In genomic region chr18:8787764-8788163, GRCh38 we compare ENCODE assay signal across 18 cellular contexts.
"Had no signal": no experiment of that assay in that cellular context is flagged by ENCODE, and none has a peak within 500 bp of the region (broad histone marks: within the 10 kb centered on the region; RNA-seq: fewer than 3 reads in every experiment).

No MANE protein-coding gene starts in this region.

- H3K79me2 ChIP-seq: parathyroid adenoma had no signal

- H3K4me1 ChIP-seq: left lung, parathyroid adenoma, uterus had no signal

- H3K36me3 ChIP-seq: left lung, neutrophil, spleen, uterus had no signal

- H3K27ac Mint-ChIP-seq: activated CD4-positive, alpha-beta memory T cell treated with anti-CD3 and anti-CD28 coated beads, Interleukin-2, amount 10 ng/mL, durations not matched to agents 7 days and 5 days; activated CD8-positive, alpha-beta memory T cell treated with anti-CD3 and anti-CD28 coated beads, Interleukin-2, amount 10 ng/mL, durations not matched to agents 7 days and 5 days; activated naive CD8-positive, alpha-beta T cell; memory B cell; naive thymus-derived CD4-positive, alpha-beta T cell had no signal

- H3K27me3 ChIP-seq: left lung, tibial nerve, uterus had no signal

- H2AFZ ChIP-seq: parathyroid adenoma had no signal

- H3K36me3 Mint-ChIP-seq: activated CD8-positive, alpha-beta memory T cell treated with anti-CD3 and anti-CD28 coated beads, Interleukin-2, amount 10 ng/mL, durations not matched to agents 7 days and 5 days; activated naive CD8-positive, alpha-beta T cell; naive thymus-derived CD4-positive, alpha-beta T cell had no signal

- DNase-seq: activated CD4-positive, alpha-beta memory T cell treated with anti-CD3 and anti-CD28 coated beads, Interleukin-2, amount 10 ng/mL, durations not matched to agents 7 days and 5 days; activated CD4-positive, alpha-beta T cell treated with anti-CD3 and anti-CD28 coated beads for 48 hours; activated CD4-positive, CD25-positive, alpha-beta regulatory T cell; amniotic stem cell; foreskin melanocyte; left lung; naive thymus-derived CD4-positive, alpha-beta T cell; spleen; stimulated activated naive CD4-positive, alpha-beta T cell treated with Interleukin-2 at 50 U/mL for 16 hours; T-helper 1 cell; T1000; uterus had no signal

- H3K4me1 Mint-ChIP-seq: activated CD8-positive, alpha-beta memory T cell treated with anti-CD3 and anti-CD28 coated beads, Interleukin-2, amount 10 ng/mL, durations not matched to agents 7 days and 5 days had no signal

- H3K27ac ChIP-seq: left lung, neutrophil, parathyroid adenoma, spleen, tibial nerve, uterus had no signal

- H3K9me3 Mint-ChIP-seq: activated CD4-positive, alpha-beta memory T cell treated with anti-CD3 and anti-CD28 coated beads, Interleukin-2, amount 10 ng/mL, durations not matched to agents 7 days and 5 days; memory B cell; naive thymus-derived CD4-positive, alpha-beta T cell had no signal

- ATAC-seq: activated CD8-positive, alpha-beta memory T cell treated with anti-CD3 and anti-CD28 coated beads, Interleukin-2, amount 10 ng/mL, durations not matched to agents 7 days and 5 days; left lung; naive thymus-derived CD4-positive, alpha-beta T cell had no signal

- H3K4me3 Mint-ChIP-seq: activated CD4-positive, alpha-beta memory T cell treated with anti-CD3 and anti-CD28 coated beads, Interleukin-2, amount 10 ng/mL, durations not matched to agents 7 days and 5 days; activated CD8-positive, alpha-beta memory T cell treated with anti-CD3 and anti-CD28 coated beads, Interleukin-2, amount 10 ng/mL, durations not matched to agents 7 days and 5 days; activated naive CD8-positive, alpha-beta T cell; memory B cell; naive thymus-derived CD4-positive, alpha-beta T cell had no signal

- H3K9me3 ChIP-seq: left lung, neutrophil, spleen, tibial nerve, uterus had no signal

- H3K9ac ChIP-seq: parathyroid adenoma had no signal

- H3K4me3 ChIP-seq: left lung, spleen, tibial nerve, uterus had no signal
